2 cellular contexts compared by ENCODE assay signal in genomic region chr15:49187537-49188245, GRCh38.
TF ChIP-seq lines count a peak whose summit lies in the region.

No MANE protein-coding gene starts in this region.

TF ChIP-seq in A549, 52 proteins besides CTCF, POLR2A, EP300 and RAD21:
- TF ChIP-seq GATA3 (IDR thresholded peaks at IDR 0.05; ENCODE audit: borderline replicate concordance), result no peak
- no peak for TF ChIP-seq ELK1 (IDR thresholded peaks at IDR 0.05; ENCODE audit: low read depth, low read length)
- no peak for TF ChIP-seq PHF8 (IDR thresholded peaks at IDR 0.05; ENCODE audit: borderline replicate concordance, low read depth)
- TF ChIP-seq TP53 (CRISPR knock-in tag; IDR thresholded peaks at IDR 0.05), result no peak
- no peak for TF ChIP-seq BCL3 (IDR thresholded peaks at IDR 0.05)
- TF ChIP-seq TFCP2L1 (CRISPR knock-in tag; IDR thresholded peaks at IDR 0.05), result no peak
- TF ChIP-seq FOSL2 (IDR thresholded peaks at IDR 0.05), result no peak
- no peak for TF ChIP-seq FOSL2 (CRISPR knock-in tag; IDR thresholded peaks at IDR 0.05)
- no peak for TF ChIP-seq CBX2 (IDR thresholded peaks at IDR 0.05; ENCODE audit: borderline replicate concordance, low read depth)
- no peak for TF ChIP-seq E2F6 (IDR thresholded peaks at IDR 0.05; ENCODE audit: borderline replicate concordance, low read depth)
- no peak for TF ChIP-seq HDAC2 (IDR thresholded peaks at IDR 0.05)
- TF ChIP-seq RARB (CRISPR knock-in tag; IDR thresholded peaks at IDR 0.05), result no peak
- no peak for TF ChIP-seq HEYL (CRISPR knock-in tag; IDR thresholded peaks at IDR 0.05)
- no peak for TF ChIP-seq KDM5A (IDR thresholded peaks at IDR 0.05)
- TF ChIP-seq JUNB (IDR thresholded peaks at IDR 0.05), result no peak
- TF ChIP-seq HES2 (IDR thresholded peaks at IDR 0.05), result no peak
- no peak for TF ChIP-seq MAX (IDR thresholded peaks at IDR 0.05)

TF ChIP-seq in IMR-90, 13 proteins besides CTCF, POLR2A, EP300 and RAD21:
- TF ChIP-seq MXI1 (IDR thresholded peaks at IDR 0.05; ENCODE audit: borderline replicate concordance, low read depth, low read length) (peak; percentile 48; the same call in 1 of the 2 replicates), USF2 (IDR thresholded peaks at IDR 0.05; ENCODE audit: low read depth, low read length) (no peak), FOS (IDR thresholded peaks at IDR 0.05; ENCODE audit: low read depth, low read length) (peak; percentile 32; the same call in 1 of the 2 replicates), MAZ (IDR thresholded peaks at IDR 0.05; ENCODE audit: borderline replicate concordance, low read depth, low read length) (no peak), SMC3 (IDR thresholded peaks at IDR 0.05; ENCODE audit: low read depth, low read length) (no peak), CEBPB (IDR thresholded peaks at IDR 0.05; ENCODE audit: low read depth, low read length) (no peak), MAFK (IDR thresholded peaks at IDR 0.05; ENCODE audit: low read depth, low read length) (no peak), NFE2L2 (IDR thresholded peaks at IDR 0.05; ENCODE audit: low read depth, low read length) (no peak), ELK1 (IDR thresholded peaks at IDR 0.05; ENCODE audit: borderline replicate concordance, low read depth, low read length) (no peak), RCOR1 (IDR thresholded peaks at IDR 0.05; ENCODE audit: insufficient replicate concordance, low read length) (no peak), CHD1 (IDR thresholded peaks at IDR 0.05; ENCODE audit: low read depth, low read length) (no peak), RFX5 (IDR thresholded peaks at IDR 0.05; ENCODE audit: low read depth, low read length) (peak; percentile 86), BHLHE40 (IDR thresholded peaks at IDR 0.05; ENCODE audit: low read depth, low read length) (no peak)
